14 cellular contexts compared by ENCODE assay signal in genomic region chr3:14803981-14804834, GRCh38. TPM values are rescaled to one million over a fixed set of nuclear protein-coding genes. Genes with fewer than 3 reads are reported as not detected.
DNase-seq lines count a peak whose midpoint lies in the region; ATAC-seq and TF ChIP-seq lines count a peak whose summit lies in the region.
"Had no signal": no experiment of that assay in that cellular context is flagged by ENCODE, and none has a peak within 500 bp of the region (broad histone marks: within the 10 kb centered on the region; RNA-seq: fewer than 3 reads in every experiment).

No MANE protein-coding gene starts in this region.

- H3K14ac ChIP-seq in mesenchymal stem cell (ENCODE audit: low read length in 2 of 2) = no peak overlapping the region

- H3K4me1 Mint-ChIP-seq in activated naive CD8-positive, alpha-beta T cell treated with anti-CD3 and anti-CD28 coated beads, Interleukin-2, amount 10 ng/mL, durations not matched to agents 7 days and 5 days = peaks cover 29% of the 10 kb centered on the region
- H3K4me1 Mint-ChIP-seq in activated naive CD8-positive, alpha-beta T cell treated with anti-CD3 and anti-CD28 coated beads for 36 hours = peaks cover 15% of the 10 kb centered on the region

- H3K27me3 ChIP-seq in esophagus squamous epithelium = peaks cover 0 to 48% (median 0%) of the 10 kb centered on the region in 4 donors
- peaks cover 57 to 77% of the 10 kb centered on the region in 2 experiments for H3K27me3 ChIP-seq in mesenchymal stem cell (ENCODE audit: control insufficient read depth in 1 of 2, insufficient read depth in 1 of 2, low read length in 2 of 2)
- H3K27me3 ChIP-seq in upper lobe of right lung = no peaks in the 10 kb centered on the region
- H3K27me3 ChIP-seq in dorsolateral prefrontal cortex = peaks cover 0 to 7% (median 0%) of the 10 kb centered on the region in 45 donors
- H3K27me3 ChIP-seq: vagina had no signal

- H3K4me1 ChIP-seq in esophagus squamous epithelium (peaks cover 0 to 38% (median 6%) of the 10 kb centered on the region in 3 donors), mesenchymal stem cell (ENCODE audit: control insufficient read depth, insufficient read depth, low read depth, low read length) (peaks cover 1% of the 10 kb centered on the region), upper lobe of right lung (peaks cover 23% of the 10 kb centered on the region)
- H3K4me1 ChIP-seq: SJSA1, vagina had no signal

- H3K23ac ChIP-seq in mesenchymal stem cell (ENCODE audit: low read length in 2 of 2) = no peak overlapping the region

- H3K27ac ChIP-seq in esophagus squamous epithelium = peak overlapping the region in 3 of 4 donors; percentile 42 to 73 (median 69)
- H3K27ac ChIP-seq in mesenchymal stem cell (ENCODE audit: low read length, poor library complexity, severe bottlenecking) = no peak overlapping the region
- H3K27ac ChIP-seq in upper lobe of right lung = peak overlapping the region; percentile 74
- no peak overlapping the region for H3K27ac ChIP-seq in dorsolateral prefrontal cortex
- H3K27ac ChIP-seq: SJSA1, vagina had no signal

- H3K9me3 ChIP-seq in esophagus squamous epithelium = no peaks in the 10 kb centered on the region
- H3K9me3 ChIP-seq in mesenchymal stem cell (ENCODE audit: control insufficient read depth, low read length) = no peaks in the 10 kb centered on the region
- no peaks in the 10 kb centered on the region for H3K9me3 ChIP-seq in upper lobe of right lung
- H3K9me3 ChIP-seq: SJSA1, vagina had no signal

- WGBS in esophagus squamous epithelium, 2 donors = 68 to 76% methylated on average over 4 to 7 of the region's 12 CpGs
- WGBS in mesenchymal stem cell = 53% methylated on average over 12 of the region's 12 CpGs

- H2BK120ac ChIP-seq in mesenchymal stem cell (ENCODE audit: low read depth, low read length) = no peak overlapping the region

- H2AFZ ChIP-seq in mesenchymal stem cell (ENCODE audit: low read depth, low read length) = no peak overlapping the region

- H3K9ac ChIP-seq in mesenchymal stem cell (ENCODE audit: low read length) = peak overlapping the region; percentile 56

- H3K9me3 Mint-ChIP-seq in activated naive CD8-positive, alpha-beta T cell treated with anti-CD3 and anti-CD28 coated beads, Interleukin-2, amount 10 ng/mL, durations not matched to agents 7 days and 5 days = no peaks in the 10 kb centered on the region
- peaks cover 1% of the 10 kb centered on the region for H3K9me3 Mint-ChIP-seq in activated naive CD8-positive, alpha-beta T cell treated with anti-CD3 and anti-CD28 coated beads for 36 hours
- H3K9me3 Mint-ChIP-seq: activated naive CD4-positive, alpha-beta T cell treated with anti-CD3 and anti-CD28 coated beads for 36 hours; dendritic cell treated with granulocyte-macrophage colony-stimulating factor and Interleukin-4, amounts not matched to agents 40 ng/mL and 50 ng/mL, for 4 days had no signal

- no peak overlapping the region for H4K8ac ChIP-seq in mesenchymal stem cell (ENCODE audit: low read length)

- peak overlapping the region; percentile 55 for H3K27ac Mint-ChIP-seq in activated naive CD8-positive, alpha-beta T cell treated with anti-CD3 and anti-CD28 coated beads, Interleukin-2, amount 10 ng/mL, durations not matched to agents 7 days and 5 days
- H3K27ac Mint-ChIP-seq in activated naive CD8-positive, alpha-beta T cell treated with anti-CD3 and anti-CD28 coated beads for 36 hours = no peak overlapping the region
- H3K27ac Mint-ChIP-seq: activated naive CD4-positive, alpha-beta T cell treated with anti-CD3 and anti-CD28 coated beads for 36 hours had no signal

- H3K4me2 ChIP-seq in mesenchymal stem cell (ENCODE audit: low read length, poor library complexity, severe bottlenecking) = no peak overlapping the region

- H3K4me3 Mint-ChIP-seq in activated naive CD8-positive, alpha-beta T cell treated with anti-CD3 and anti-CD28 coated beads, Interleukin-2, amount 10 ng/mL, durations not matched to agents 7 days and 5 days = peak overlapping the region; percentile 32
- no peak overlapping the region for H3K4me3 Mint-ChIP-seq in activated naive CD8-positive, alpha-beta T cell treated with anti-CD3 and anti-CD28 coated beads for 36 hours
- H3K4me3 Mint-ChIP-seq: activated naive CD4-positive, alpha-beta T cell treated with anti-CD3 and anti-CD28 coated beads for 36 hours; dendritic cell treated with granulocyte-macrophage colony-stimulating factor and Interleukin-4, amounts not matched to agents 40 ng/mL and 50 ng/mL, for 4 days had no signal

- H2BK5ac ChIP-seq in mesenchymal stem cell (ENCODE audit: low read depth, low read length, poor library complexity, severe bottlenecking) = no peak overlapping the region

- TF ChIP-seq CTCF in esophagus squamous epithelium (IDR thresholded peaks at IDR 0.05) = no peak
- TF ChIP-seq CTCF in upper lobe of right lung (IDR thresholded peaks at IDR 0.05) = no peak
- TF ChIP-seq CTCF in dorsolateral prefrontal cortex (IDR thresholded peaks at IDR 0.05 in 54 of 56, conservative IDR thresholded peaks at IDR 0.05 in 2 of 56; ENCODE audit: low read depth in 1 of 56, partially characterized antibody in 56 of 56) = no peak

- no peaks in the 10 kb centered on the region for H3K36me3 Mint-ChIP-seq in activated naive CD8-positive, alpha-beta T cell treated with anti-CD3 and anti-CD28 coated beads, Interleukin-2, amount 10 ng/mL, durations not matched to agents 7 days and 5 days
- H3K36me3 Mint-ChIP-seq in activated naive CD8-positive, alpha-beta T cell treated with anti-CD3 and anti-CD28 coated beads for 36 hours = no peaks in the 10 kb centered on the region

- no peak for TF ChIP-seq POLR2A in esophagus squamous epithelium (IDR thresholded peaks at IDR 0.05)

- no peak overlapping the region for H2BK15ac ChIP-seq in mesenchymal stem cell (ENCODE audit: low read depth, poor library complexity, severe bottlenecking)

- intact Hi-C loops in esophagus squamous epithelium (cut with DNase I) = no loop called here
- intact Hi-C loops in upper lobe of right lung (cut with DNase I) = no loop called here
- intact Hi-C loops in dorsolateral prefrontal cortex (cut with DNase I) = no loop called here

- H2BK12ac ChIP-seq in mesenchymal stem cell (ENCODE audit: low read length in 2 of 2) = no peak overlapping the region

- DNase-seq in activated naive CD8-positive, alpha-beta T cell treated with anti-CD3 and anti-CD28 coated beads, Interleukin-2, amount 10 ng/mL, durations not matched to agents 7 days and 5 days = no peak
- DNase-seq in activated naive CD8-positive, alpha-beta T cell treated with anti-CD3 and anti-CD28 coated beads for 36 hours = no peak
- no peak for DNase-seq in esophagus squamous epithelium (lab: John Stamatoyannopoulos, UW)
- no peak for DNase-seq in mesenchymal stem cell
- peak; percentile 59 for DNase-seq in upper lobe of right lung
- DNase-seq in dorsolateral prefrontal cortex = no peak
- DNase-seq: hypothalamus, NCI-H526 had no signal

- H3K79me1 ChIP-seq in mesenchymal stem cell (replicated peaks; ENCODE audit: low read length, poor library complexity, severe bottlenecking) = no peaks in the 10 kb centered on the region

- H3K18ac ChIP-seq in mesenchymal stem cell (ENCODE audit: low read depth in 1 of 2, low read length in 2 of 2) = no peak overlapping the region

- ATAC-seq in activated naive CD8-positive, alpha-beta T cell treated with anti-CD3 and anti-CD28 coated beads, Interleukin-2, amount 10 ng/mL, durations not matched to agents 7 days and 5 days (ENCODE audit: low read depth) = no peak
- ATAC-seq in upper lobe of right lung = peak; percentile 61
- ATAC-seq in GM21447 (IDR thresholded peaks at IDR 0.05; ENCODE audit: unreplicated experiment) = no peak
- ATAC-seq in GM19452 (IDR thresholded peaks at IDR 0.05; ENCODE audit: unreplicated experiment) = no peak

- no peak overlapping the region for H4K91ac ChIP-seq in mesenchymal stem cell (ENCODE audit: low read length)

- no peak overlapping the region for H3K4ac ChIP-seq in mesenchymal stem cell (ENCODE audit: low read depth in 1 of 2, low read length in 2 of 2)

- no peak overlapping the region for H3K4me3 ChIP-seq in esophagus squamous epithelium
- no peak overlapping the region for H3K4me3 ChIP-seq in mesenchymal stem cell (ENCODE audit: insufficient read depth in 1 of 2, low read depth in 1 of 2, low read length in 2 of 2)
- no peak overlapping the region for H3K4me3 ChIP-seq in upper lobe of right lung
- H3K4me3 ChIP-seq in dorsolateral prefrontal cortex = no peak overlapping the region
- H3K4me3 ChIP-seq: SJSA1, vagina had no signal

- POLR2A ChIA-PET in activated naive CD8-positive, alpha-beta T cell treated with anti-CD3 and anti-CD28 coated beads, Interleukin-2, amount 10 ng/mL, durations not matched to agents 7 days and 5 days (lab: Charles Lee) = no interaction called here

- H2AK5ac ChIP-seq in mesenchymal stem cell (ENCODE audit: low read length, severe bottlenecking) = no peak overlapping the region

- no peaks in the 10 kb centered on the region for H3K36me3 ChIP-seq in esophagus squamous epithelium
- H3K36me3 ChIP-seq in mesenchymal stem cell (ENCODE audit: control insufficient read depth in 1 of 2, insufficient read depth in 2 of 2, low read depth in 1 of 2, low read length in 2 of 2) = no peaks in the 10 kb centered on the region
- no peaks in the 10 kb centered on the region for H3K36me3 ChIP-seq in upper lobe of right lung
- H3K36me3 ChIP-seq: SJSA1, vagina had no signal

- H3K27me3 Mint-ChIP-seq in activated naive CD8-positive, alpha-beta T cell treated with anti-CD3 and anti-CD28 coated beads, Interleukin-2, amount 10 ng/mL, durations not matched to agents 7 days and 5 days = peaks cover 49% of the 10 kb centered on the region
- H3K27me3 Mint-ChIP-seq in activated naive CD8-positive, alpha-beta T cell treated with anti-CD3 and anti-CD28 coated beads for 36 hours = peaks cover 18% of the 10 kb centered on the region

RNA-seq across cellular contexts. Expression of gene FGD5, which starts 14.6 kb away (rescaled TPM):
- under 1 TPM in 1 of 2 experiments, not detected in 1; 0.17 TPM for total RNA-seq in activated naive CD8-positive, alpha-beta T cell treated with anti-CD3 and anti-CD28 coated beads, Interleukin-2, amount 10 ng/mL, durations not matched to agents 7 days and 5 days
- total RNA-seq in activated naive CD8-positive, alpha-beta T cell treated with anti-CD3 and anti-CD28 coated beads for 36 hours = under 1 TPM; 0.22 to 0.27 TPM
- 10 to 100 TPM in 1 of 4 donors, 1 to 10 TPM in 2, under 1 TPM in 1; 0.80 to 12.0 (median 3.9) TPM for total RNA-seq in esophagus squamous epithelium
- 0.17 TPM for polyA plus RNA-seq in mesenchymal stem cell (2013, experiment 1 of 2)
- polyA plus RNA-seq in mesenchymal stem cell (2013, experiment 2 of 2) = 0.16 TPM
- 84.2 TPM for total RNA-seq in upper lobe of right lung
- 10 to 100 TPM in 29 of 120 experiments, 1 to 10 TPM in 91; 3.7 to 22.0 (median 7.6) TPM for total RNA-seq in dorsolateral prefrontal cortex
- total RNA-seq: activated naive CD4-positive, alpha-beta T cell treated with anti-CD3 and anti-CD28 coated beads for 36 hours; SJSA1 had no signal

Comparison
In these comparisons a context has a peak if more than half of its experiments do, and no peak if none do; other contexts are left out.
1. H3K27ac ChIP-seq: peak in esophagus squamous epithelium (3 of 4) and upper lobe of right lung (single experiment); none in mesenchymal stem cell (single experiment) and dorsolateral prefrontal cortex (0 of 59).